ENCODE assay signal across 1 cellular context in the genomic region with DNA sequence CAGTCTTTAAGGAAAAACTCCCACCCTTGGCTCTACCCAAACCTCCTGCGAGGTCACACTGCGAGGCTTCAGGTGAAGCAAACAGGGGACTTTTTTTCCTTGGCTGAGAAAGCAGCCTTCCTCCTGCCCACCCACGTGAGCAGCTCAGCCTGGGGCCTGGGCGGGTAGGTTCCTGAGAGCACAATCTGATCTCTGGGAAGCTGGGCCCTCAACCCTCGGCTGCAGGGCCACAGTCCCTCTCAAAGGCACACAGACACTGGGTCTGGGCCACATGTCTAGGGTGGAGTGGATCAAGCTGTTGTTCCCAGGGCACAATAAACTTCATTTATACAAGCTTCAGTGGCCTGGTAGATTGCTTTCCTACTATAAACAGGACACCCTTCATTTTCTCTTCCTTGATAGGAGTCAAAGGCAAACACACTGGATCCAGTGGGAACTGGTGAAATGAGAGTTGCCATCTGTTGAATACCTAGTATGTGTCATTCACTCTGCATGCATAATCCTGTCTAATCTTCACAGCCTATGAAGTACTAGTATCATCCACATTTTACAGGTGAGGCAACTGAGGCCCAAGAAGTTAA.
TF ChIP-seq lines count a peak whose summit lies in the region.

No MANE protein-coding gene starts in this region.

TF ChIP-seq in K562, 482 proteins besides CTCF, POLR2A, EP300 and RAD21 (continued from another document):
- TF ChIP-seq, protein P1, sequence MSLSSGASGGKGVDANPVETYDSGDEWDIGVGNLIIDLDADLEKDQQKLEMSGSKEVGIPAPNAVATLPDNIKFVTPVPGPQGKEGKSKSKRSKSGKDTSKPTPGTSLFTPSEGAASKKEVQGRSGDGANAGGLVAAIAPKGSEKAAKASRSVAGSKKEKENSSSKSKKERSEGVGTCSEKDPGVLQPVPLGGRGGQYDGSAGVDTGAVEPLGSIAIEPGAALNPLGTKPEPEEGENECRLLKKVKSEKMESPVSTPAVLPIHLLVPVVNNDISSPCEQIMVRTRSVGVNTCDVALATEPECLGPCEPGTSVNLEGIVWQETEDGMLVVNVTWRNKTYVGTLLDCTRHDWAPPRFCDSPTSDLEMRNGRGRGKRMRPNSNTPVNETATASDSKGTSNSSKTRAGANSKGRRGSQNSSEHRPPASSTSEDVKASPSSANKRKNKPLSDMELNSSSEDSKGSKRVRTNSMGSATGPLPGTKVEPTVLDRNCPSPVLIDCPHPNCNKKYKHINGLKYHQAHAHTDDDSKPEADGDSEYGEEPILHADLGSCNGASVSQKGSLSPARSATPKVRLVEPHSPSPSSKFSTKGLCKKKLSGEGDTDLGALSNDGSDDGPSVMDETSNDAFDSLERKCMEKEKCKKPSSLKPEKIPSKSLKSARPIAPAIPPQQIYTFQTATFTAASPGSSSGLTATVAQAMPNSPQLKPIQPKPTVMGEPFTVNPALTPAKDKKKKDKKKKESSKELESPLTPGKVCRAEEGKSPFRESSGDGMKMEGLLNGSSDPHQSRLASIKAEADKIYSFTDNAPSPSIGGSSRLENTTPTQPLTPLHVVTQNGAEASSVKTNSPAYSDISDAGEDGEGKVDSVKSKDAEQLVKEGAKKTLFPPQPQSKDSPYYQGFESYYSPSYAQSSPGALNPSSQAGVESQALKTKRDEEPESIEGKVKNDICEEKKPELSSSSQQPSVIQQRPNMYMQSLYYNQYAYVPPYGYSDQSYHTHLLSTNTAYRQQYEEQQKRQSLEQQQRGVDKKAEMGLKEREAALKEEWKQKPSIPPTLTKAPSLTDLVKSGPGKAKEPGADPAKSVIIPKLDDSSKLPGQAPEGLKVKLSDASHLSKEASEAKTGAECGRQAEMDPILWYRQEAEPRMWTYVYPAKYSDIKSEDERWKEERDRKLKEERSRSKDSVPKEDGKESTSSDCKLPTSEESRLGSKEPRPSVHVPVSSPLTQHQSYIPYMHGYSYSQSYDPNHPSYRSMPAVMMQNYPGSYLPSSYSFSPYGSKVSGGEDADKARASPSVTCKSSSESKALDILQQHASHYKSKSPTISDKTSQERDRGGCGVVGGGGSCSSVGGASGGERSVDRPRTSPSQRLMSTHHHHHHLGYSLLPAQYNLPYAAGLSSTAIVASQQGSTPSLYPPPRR (CRISPR knock-in tag; IDR thresholded peaks at IDR 0.05; ENCODE audit: borderline replicate concordance), result no peak
- TF ChIP-seq ZFP36 (IDR thresholded peaks at IDR 0.05; ENCODE audit: low read depth, low read length, partially characterized antibody) (no peak), RBFOX2 (IDR thresholded peaks at IDR 0.05; ENCODE audit: low read depth, low read length) (0 out of 2 replicates have a peak, but pooled peaks have one; percentile 31), RFX5 (IDR thresholded peaks at IDR 0.05; ENCODE audit: low read depth, low read length) (no peak), ZNF780A (CRISPR knock-in tag; IDR thresholded peaks at IDR 0.05) (no peak), FOXM1 (IDR thresholded peaks at IDR 0.05; ENCODE audit: low read depth) (no peak), FOXM1 (CRISPR knock-in tag; IDR thresholded peaks at IDR 0.05; ENCODE audit: low read depth) (no peak), POLR2AphosphoS5 (IDR thresholded peaks at IDR 0.05; ENCODE audit: control insufficient read depth, insufficient read depth, low read depth, low read length) (peak; percentile 4), HCFC1 (IDR thresholded peaks at IDR 0.05; ENCODE audit: low read depth, low read length) (no peak), ZNF274 (IDR thresholded peaks at IDR 0.05; ENCODE audit: borderline replicate concordance, low read depth, low read length) (no peak), CBX1 (IDR thresholded peaks at IDR 0.05; ENCODE audit: low read depth) (no peak), HMGN3 (IDR thresholded peaks at IDR 0.05; ENCODE audit: borderline replicate concordance, extremely low read depth, insufficient read length, low read depth, low read length) (no peak), ZNF77 (CRISPR knock-in tag; IDR thresholded peaks at IDR 0.05) (no peak), PHB2 (IDR thresholded peaks at IDR 0.05; ENCODE audit: low read depth) (no peak), ZNF586 (CRISPR knock-in tag; conservative IDR thresholded peaks at IDR 0.05) (no peak), TRIM24 (IDR thresholded peaks at IDR 0.05) (no peak), NEUROD1 (IDR thresholded peaks at IDR 0.05; ENCODE audit: borderline replicate concordance, low read depth, low read length, partially characterized antibody) (no peak), U2AF1 (optimal IDR thresholded peaks at IDR 0.05; ENCODE audit: low read depth, low read length) (no peak), ATF7 (IDR thresholded peaks at IDR 0.05) (no peak), CHD2 (IDR thresholded peaks at IDR 0.05; ENCODE audit: low read depth, low read length) (no peak), SPI1 (IDR thresholded peaks at IDR 0.05; ENCODE audit: borderline replicate concordance, low read depth, low read length) (no peak), EP400 (IDR thresholded peaks at IDR 0.05) (no peak), SRSF9 (IDR thresholded peaks at IDR 0.05; ENCODE audit: borderline replicate concordance, low read depth, low read length) (no peak), ZNF507 (tag; conservative IDR thresholded peaks at IDR 0.05) (no peak), PYGO2 (tag; IDR thresholded peaks at IDR 0.05) (no peak), ARID1B (IDR thresholded peaks at IDR 0.05) (0 out of 2 replicates have a peak, but pooled peaks have one; percentile 7)
- TF ChIP-seq, protein P2, sequence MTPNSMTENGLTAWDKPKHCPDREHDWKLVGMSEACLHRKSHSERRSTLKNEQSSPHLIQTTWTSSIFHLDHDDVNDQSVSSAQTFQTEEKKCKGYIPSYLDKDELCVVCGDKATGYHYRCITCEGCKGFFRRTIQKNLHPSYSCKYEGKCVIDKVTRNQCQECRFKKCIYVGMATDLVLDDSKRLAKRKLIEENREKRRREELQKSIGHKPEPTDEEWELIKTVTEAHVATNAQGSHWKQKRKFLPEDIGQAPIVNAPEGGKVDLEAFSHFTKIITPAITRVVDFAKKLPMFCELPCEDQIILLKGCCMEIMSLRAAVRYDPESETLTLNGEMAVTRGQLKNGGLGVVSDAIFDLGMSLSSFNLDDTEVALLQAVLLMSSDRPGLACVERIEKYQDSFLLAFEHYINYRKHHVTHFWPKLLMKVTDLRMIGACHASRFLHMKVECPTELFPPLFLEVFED (CRISPR knock-in tag; conservative IDR thresholded peaks at IDR 0.05), result no peak
- TF ChIP-seq, protein P3, sequence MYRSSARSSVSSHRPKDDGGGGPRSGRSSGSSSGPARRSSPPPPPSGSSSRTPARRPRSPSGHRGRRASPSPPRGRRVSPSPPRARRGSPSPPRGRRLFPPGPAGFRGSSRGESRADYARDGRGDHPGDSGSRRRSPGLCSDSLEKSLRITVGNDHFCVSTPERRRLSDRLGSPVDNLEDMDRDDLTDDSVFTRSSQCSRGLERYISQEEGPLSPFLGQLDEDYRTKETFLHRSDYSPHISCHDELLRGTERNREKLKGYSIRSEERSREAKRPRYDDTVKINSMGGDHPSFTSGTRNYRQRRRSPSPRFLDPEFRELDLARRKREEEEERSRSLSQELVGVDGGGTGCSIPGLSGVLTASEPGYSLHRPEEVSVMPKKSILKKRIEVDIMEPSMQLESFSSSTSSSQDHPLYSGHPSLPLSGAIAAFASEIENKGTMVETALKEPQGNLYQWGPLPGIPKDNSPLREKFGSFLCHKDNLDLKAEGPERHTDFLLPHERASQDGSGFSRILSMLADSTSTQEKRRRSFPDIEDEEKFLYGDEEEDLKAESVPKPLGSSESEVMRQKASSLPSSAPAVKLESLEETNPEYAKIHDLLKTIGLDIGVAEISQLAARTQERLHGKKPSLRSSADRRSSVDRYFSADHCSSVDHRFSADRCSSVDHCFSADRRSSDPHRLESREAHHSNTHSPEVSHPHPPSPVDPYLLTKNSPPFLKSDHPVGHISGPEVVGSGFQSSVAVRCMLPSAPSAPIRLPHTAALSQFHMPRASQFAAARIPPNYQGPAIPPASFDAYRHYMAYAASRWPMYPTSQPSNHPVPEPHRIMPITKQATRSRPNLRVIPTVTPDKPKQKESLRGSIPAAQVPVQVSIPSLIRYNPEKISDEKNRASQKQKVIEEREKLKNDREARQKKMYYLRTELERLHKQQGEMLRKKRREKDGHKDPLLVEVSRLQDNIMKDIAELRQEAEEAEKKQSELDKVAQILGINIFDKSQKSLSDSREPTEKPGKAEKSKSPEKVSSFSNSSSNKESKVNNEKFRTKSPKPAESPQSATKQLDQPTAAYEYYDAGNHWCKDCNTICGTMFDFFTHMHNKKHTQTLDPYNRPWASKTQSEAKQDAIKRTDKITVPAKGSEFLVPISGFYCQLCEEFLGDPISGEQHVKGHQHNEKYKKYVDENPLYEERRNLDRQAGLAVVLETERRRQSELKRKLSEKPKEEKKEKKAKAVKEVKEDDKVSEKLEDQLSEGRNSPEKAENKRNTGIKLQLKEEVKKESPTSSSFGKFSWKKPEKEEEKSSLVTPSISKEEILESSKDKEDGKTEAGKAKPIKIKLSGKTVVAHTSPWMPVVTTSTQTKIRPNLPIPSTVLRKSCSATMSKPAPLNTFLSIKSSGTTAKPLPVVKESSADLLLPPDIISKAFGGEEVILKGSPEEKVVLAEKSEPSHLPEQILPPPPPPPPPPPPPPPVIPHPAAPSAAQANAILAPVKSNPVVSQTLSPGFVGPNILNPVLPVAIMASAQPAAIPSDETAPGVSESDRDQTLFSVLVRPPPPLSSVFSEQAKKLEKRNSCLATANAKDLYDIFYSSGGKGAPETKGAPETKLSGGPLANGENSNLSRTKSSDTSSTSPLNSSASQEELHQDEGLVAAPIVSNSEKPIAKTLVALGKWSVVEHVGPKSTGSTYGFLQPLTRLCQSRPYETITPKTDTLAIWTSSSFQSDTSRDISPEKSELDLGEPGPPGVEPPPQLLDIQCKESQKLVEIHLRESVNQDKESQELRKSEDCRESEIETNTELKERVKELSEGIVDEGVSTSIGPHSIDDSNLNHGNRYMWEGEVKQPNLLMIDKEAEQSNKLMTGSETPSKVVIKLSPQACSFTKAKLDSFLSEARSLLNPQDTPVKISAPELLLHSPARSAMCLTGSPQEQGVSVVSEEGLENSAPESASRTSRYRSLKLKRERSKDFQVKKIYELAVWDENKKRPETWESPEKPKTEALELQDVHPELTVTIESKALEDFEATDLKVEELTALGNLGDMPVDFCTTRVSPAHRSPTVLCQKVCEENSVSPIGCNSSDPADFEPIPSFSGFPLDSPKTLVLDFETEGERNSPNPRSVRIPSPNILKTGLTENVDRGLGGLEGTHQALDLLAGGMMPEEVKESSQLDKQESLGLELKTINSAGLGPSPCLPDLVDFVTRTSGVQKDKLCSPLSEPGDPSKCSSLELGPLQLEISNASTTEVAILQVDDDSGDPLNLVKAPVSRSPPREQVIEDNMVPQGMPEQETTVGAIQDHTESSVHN (IDR thresholded peaks at IDR 0.05; ENCODE audit: borderline replicate concordance in 1 of 2, low read depth in 1 of 2), result no peak
- TF ChIP-seq, protein P4, sequence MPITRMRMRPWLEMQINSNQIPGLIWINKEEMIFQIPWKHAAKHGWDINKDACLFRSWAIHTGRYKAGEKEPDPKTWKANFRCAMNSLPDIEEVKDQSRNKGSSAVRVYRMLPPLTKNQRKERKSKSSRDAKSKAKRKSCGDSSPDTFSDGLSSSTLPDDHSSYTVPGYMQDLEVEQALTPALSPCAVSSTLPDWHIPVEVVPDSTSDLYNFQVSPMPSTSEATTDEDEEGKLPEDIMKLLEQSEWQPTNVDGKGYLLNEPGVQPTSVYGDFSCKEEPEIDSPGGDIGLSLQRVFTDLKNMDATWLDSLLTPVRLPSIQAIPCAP (CRISPR knock-in tag; IDR thresholded peaks at IDR 0.05; ENCODE audit: borderline replicate concordance), result no peak
- TF ChIP-seq, protein P5, sequence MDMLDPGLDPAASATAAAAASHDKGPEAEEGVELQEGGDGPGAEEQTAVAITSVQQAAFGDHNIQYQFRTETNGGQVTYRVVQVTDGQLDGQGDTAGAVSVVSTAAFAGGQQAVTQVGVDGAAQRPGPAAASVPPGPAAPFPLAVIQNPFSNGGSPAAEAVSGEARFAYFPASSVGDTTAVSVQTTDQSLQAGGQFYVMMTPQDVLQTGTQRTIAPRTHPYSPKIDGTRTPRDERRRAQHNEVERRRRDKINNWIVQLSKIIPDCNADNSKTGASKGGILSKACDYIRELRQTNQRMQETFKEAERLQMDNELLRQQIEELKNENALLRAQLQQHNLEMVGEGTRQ (CRISPR knock-in tag; IDR thresholded peaks at IDR 0.05), result peak; percentile 74
- TF ChIP-seq, protein P6, sequence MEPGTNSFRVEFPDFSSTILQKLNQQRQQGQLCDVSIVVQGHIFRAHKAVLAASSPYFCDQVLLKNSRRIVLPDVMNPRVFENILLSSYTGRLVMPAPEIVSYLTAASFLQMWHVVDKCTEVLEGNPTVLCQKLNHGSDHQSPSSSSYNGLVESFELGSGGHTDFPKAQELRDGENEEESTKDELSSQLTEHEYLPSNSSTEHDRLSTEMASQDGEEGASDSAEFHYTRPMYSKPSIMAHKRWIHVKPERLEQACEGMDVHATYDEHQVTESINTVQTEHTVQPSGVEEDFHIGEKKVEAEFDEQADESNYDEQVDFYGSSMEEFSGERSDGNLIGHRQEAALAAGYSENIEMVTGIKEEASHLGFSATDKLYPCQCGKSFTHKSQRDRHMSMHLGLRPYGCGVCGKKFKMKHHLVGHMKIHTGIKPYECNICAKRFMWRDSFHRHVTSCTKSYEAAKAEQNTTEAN (CRISPR knock-in tag; IDR thresholded peaks at IDR 0.05), result no peak
